In the genomic region with DNA sequence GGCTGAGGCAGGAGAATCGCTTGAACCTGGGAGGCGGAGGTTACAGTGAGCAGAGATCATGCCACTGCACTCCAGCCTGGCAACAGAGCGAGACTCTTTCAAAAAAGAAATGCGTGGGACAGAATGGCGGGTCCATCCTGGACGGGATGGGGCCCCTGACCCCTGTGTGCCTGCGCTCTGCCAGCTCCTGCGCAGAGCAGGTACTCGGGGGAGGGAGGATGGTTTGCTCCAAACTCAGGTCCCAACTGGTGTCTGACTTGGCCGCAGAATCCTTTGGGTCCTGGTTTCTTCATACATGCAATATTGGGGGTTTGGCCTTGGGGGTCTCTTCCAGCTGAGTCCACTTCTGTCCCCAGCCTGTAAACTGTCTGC, we compare ENCODE assay signal across 26 cellular contexts. TPM values are rescaled to one million over a fixed set of nuclear protein-coding genes. Genes with fewer than 3 reads are reported as not detected.
A peak's percentile ranks its signal among the peaks of the same experiment; 100 is the strongest.
DNase-seq lines count a peak whose midpoint lies in the region; ATAC-seq, FAIRE-seq and TF ChIP-seq lines count a peak whose summit lies in the region.
"Had no signal": no experiment of that assay in that cellular context is flagged by ENCODE, and none has a peak within 500 bp of the region (broad histone marks: within the 10 kb centered on the region; RNA-seq: fewer than 3 reads in every experiment).

No MANE protein-coding gene starts in this region.

- no peaks in the 10 kb centered on the region for H3F3A ChIP-seq in PC-3 (ENCODE audit: low read length, unreplicated experiment)

- DNase-seq in MCF 10A (ENCODE audit: unreplicated experiment) (no peak), mammary epithelial cell (no peak), PC-3 (no peak), kidney (peak; percentile 54), immature natural killer cell (no peak), HuH-7 (ENCODE audit: low spot score) (no peak), NCI-H526 treated with DMSO at 0.1 percent for 48 hours (lab: John Stamatoyannopoulos, UW) (no peak)
- DNase-seq: activated CD4-positive, alpha-beta memory T cell treated with anti-CD3 and anti-CD28 coated beads, Interleukin-2, amount 10 ng/mL, durations not matched to agents 7 days and 5 days; activated CD8-positive, alpha-beta memory T cell treated with anti-CD3 and anti-CD28 coated beads, Interleukin-2, amount 50 U/mL, for 48 hours; AML-193; CD4-positive, alpha-beta T cell; GOT3; KG1; NCI-H524 treated with DMSO at 0.1 percent for 48 hours; NK-92 treated with Interleukin-12 subunit alpha and Interleukin-12 subunit beta, amount 100 ng/mL, for 24 hours; stimulated activated CD4-positive, alpha-beta T cell treated with anti-CD3 and anti-CD28 coated beads, Interleukin-4, amount 100 ng/mL, for 24 hours; T-helper 17 cell had no signal

- WGBS in mammary epithelial cell (ENCODE audit: low coverage, missing lambda C conversion rate): 61% methylated on average over 6 of the region's 10 CpGs

- H3K4me1 Mint-ChIP-seq in MCF 10A (ENCODE audit: insufficient read depth, unreplicated experiment): peaks cover 11% of the 10 kb centered on the region
- H3K4me1 Mint-ChIP-seq in immature natural killer cell: peaks cover 24 to 37% of the 10 kb centered on the region in 2 donors

- peaks cover 11% of the 10 kb centered on the region for H3K27me3 ChIP-seq in mammary epithelial cell (ENCODE audit: insufficient read depth, low read length)
- H3K27me3 ChIP-seq in PC-3 (ENCODE audit: low read length): peaks cover 6% of the 10 kb centered on the region; the same call in 1 of the 2 replicates

- H3K9me2 ChIP-seq in PC-3 (replicated peaks; ENCODE audit: low read length): no peaks in the 10 kb centered on the region

- CTCF ChIA-PET in MCF 10A (lab: Yijun Ruan, JAX) (interaction anchor here (0.5 to 1.1 kb wide), 4 partner anchors 11 to 520 kb away, joined by 3 to 4 read pairs (median 3); partner anchors contain the start of gene CHMP6), mammary epithelial cell (lab: Charles Lee; ENCODE audit: low non-redundant PET) (no interaction called here), PC-3 (lab: Charles Lee) (no interaction called here)

- H3K79me2 ChIP-seq in mammary epithelial cell (ENCODE audit: insufficient read depth, low read length) (no peaks in the 10 kb centered on the region), PC-3 (ENCODE audit: low read length) (no peaks in the 10 kb centered on the region)

- TF ChIP-seq CTCF in MCF 10A (IDR thresholded peaks at IDR 0.05; ENCODE audit: unreplicated experiment): no peak
- TF ChIP-seq CTCF in mammary epithelial cell (conservative IDR thresholded peaks at IDR 0.05 in 1 of 2, IDR thresholded peaks at IDR 0.05 in 1 of 2; ENCODE audit: extremely low read depth in 1 of 2, insufficient read depth in 1 of 2, low read depth in 1 of 2, low read length in 2 of 2): no peak
- no peak for TF ChIP-seq CTCF in PC-3 (conservative IDR thresholded peaks at IDR 0.05; ENCODE audit: low read depth, low read length)
- no peak for TF ChIP-seq CTCF in kidney (IDR thresholded peaks at IDR 0.05; ENCODE audit: borderline replicate concordance, extremely low read depth, insufficient read depth)

- H4K20me1 ChIP-seq in mammary epithelial cell (ENCODE audit: insufficient read depth, low read length) (no peaks in the 10 kb centered on the region), PC-3 (ENCODE audit: low read length) (no peaks in the 10 kb centered on the region)

- peaks cover 25% of the 10 kb centered on the region for H3K27me3 Mint-ChIP-seq in MCF 10A (ENCODE audit: insufficient read depth, unreplicated experiment)
- peaks cover 9 to 15% (median 13%) of the 10 kb centered on the region in 3 donors for H3K27me3 Mint-ChIP-seq in immature natural killer cell (ENCODE audit: low read depth in 3 of 3)

- POLR2A ChIA-PET in MCF 10A (lab: Yijun Ruan, JAX): interaction anchor here (0.8 to 1.8 kb wide), 4 partner anchors 9 to 101 kb away, joined by 3 to 7 read pairs (median 4); no protein-coding TSS in a partner anchor
- POLR2A ChIA-PET in PC-3 (lab: Charles Lee; ENCODE audit: unreplicated experiment): no interaction called here

- peaks cover 14% of the 10 kb centered on the region for H3K4me1 ChIP-seq in mammary epithelial cell (ENCODE audit: insufficient read depth, low read length)
- H3K4me1 ChIP-seq in PC-3 (ENCODE audit: insufficient read depth, low read length): peaks cover 20% of the 10 kb centered on the region
- H3K4me1 ChIP-seq in kidney (ENCODE audit: control insufficient read depth in 1 of 2, insufficient read depth in 1 of 2, low read depth in 1 of 2, low read length in 2 of 2): peaks cover 4 to 10% of the 10 kb centered on the region in 2 donors

- dilution Hi-C loops in mammary epithelial cell (cut with HindIII; ENCODE audit: low sequenced_read_pairs): loop anchor here (25.0 kb wide), 1 partner anchor 510 kb away; the partner anchor contains the start of gene ACTG1

- H3K4me3 Mint-ChIP-seq in MCF 10A (ENCODE audit: unreplicated experiment): peak overlapping the region; percentile 10
- H3K4me3 Mint-ChIP-seq in immature natural killer cell: peak overlapping the region in 1 of 5 donors; percentile 6
- H3K4me3 Mint-ChIP-seq: activated CD4-positive, alpha-beta memory T cell treated with anti-CD3 and anti-CD28 coated beads, Interleukin-2, amount 10 ng/mL, durations not matched to agents 7 days and 5 days; activated T-helper 17 cell treated with anti-CD3 and anti-CD28 coated beads, Interleukin-2, amount 50 U/mL, for 72 hours; CD4-positive, alpha-beta T cell; memory B cell had no signal

- H2AFZ ChIP-seq in mammary epithelial cell (ENCODE audit: low read depth, low read length): no peak overlapping the region
- no peak overlapping the region for H2AFZ ChIP-seq in PC-3 (ENCODE audit: low read length)

- peaks cover 14% of the 10 kb centered on the region for H3K36me3 Mint-ChIP-seq in MCF 10A (ENCODE audit: insufficient read depth, unreplicated experiment)
- peaks cover 0 to 4% (median 0%) of the 10 kb centered on the region in 3 donors for H3K36me3 Mint-ChIP-seq in immature natural killer cell
- H3K36me3 Mint-ChIP-seq: activated naive CD4-positive, alpha-beta T cell treated with anti-CD3 and anti-CD28 coated beads, Interleukin-2, amount 50 U/mL, for 72 hours had no signal

- H3K9me3 ChIP-seq in mammary epithelial cell (replicated peaks; ENCODE audit: insufficient read depth, low read length): no peaks in the 10 kb centered on the region
- H3K9me3 ChIP-seq in PC-3 (ENCODE audit: low read length): no peaks in the 10 kb centered on the region
- H3K9me3 ChIP-seq in kidney (ENCODE audit: control insufficient read depth in 1 of 2, low read length in 2 of 2): no peaks in the 10 kb centered on the region
- H3K9me3 ChIP-seq: breast epithelium, upper lobe of right lung had no signal

- ATAC-seq in PC-3 (no peak), GM21447 (IDR thresholded peaks at IDR 0.05; ENCODE audit: unreplicated experiment) (no peak)
- ATAC-seq: activated naive CD4-positive, alpha-beta T cell treated with anti-CD3 and anti-CD28 coated beads, Interleukin-2, amount 50 U/mL, for 72 hours; T-helper 17 cell; upper lobe of right lung had no signal

- in situ Hi-C loops in mammary epithelial cell (cut with MboI; ENCODE audit: low sequenced_read_pairs in 2 of 2): loop anchor here in 1 of 2 donors (25.0 kb wide), 1 partner anchor 235 kb away; the partner anchor contains the start of genes NDUFAF8 and TEPSIN

- FAIRE-seq in kidney (lab: Jason Lieb, UNC): no peak
- FAIRE-seq: A204.1, GM18507 had no signal

- no TSS peak for BruUV-seq in MCF 10A (replicated peaks; lab: Mats Ljungman, UMichigan)
- BruUV-seq in mammary epithelial cell (replicated peaks; lab: Mats Ljungman, UMichigan): no TSS peak
- no TSS peak for BruUV-seq in PC-3 (replicated peaks; lab: Mats Ljungman, UMichigan)

- H3K27ac ChIP-seq in mammary epithelial cell (ENCODE audit: insufficient read depth, low read depth, low read length) (no peak overlapping the region), PC-3 (ENCODE audit: low read length) (no peak overlapping the region), kidney (ENCODE audit: low read depth in 2 of 2, low read length in 2 of 2) (no peak overlapping the region)
- H3K27ac ChIP-seq: breast epithelium, SK-N-MC, upper lobe of right lung had no signal

- intact Hi-C loops in MCF 10A (cut with micrococcal nuclease): no loop called here
- intact Hi-C loops in mammary epithelial cell (cut with micrococcal nuclease): no loop called here
- intact Hi-C loops in PC-3 (cut with micrococcal nuclease): no loop called here
- intact Hi-C loops in kidney (cut with DNase I): no loop called here

- no peaks in the 10 kb centered on the region for H3K36me3 ChIP-seq in mammary epithelial cell (ENCODE audit: insufficient read depth, low read length)
- H3K36me3 ChIP-seq in PC-3 (ENCODE audit: low read depth, low read length): peaks cover 17% of the 10 kb centered on the region
- peaks cover 0 to 15% of the 10 kb centered on the region in 2 donors for H3K36me3 ChIP-seq in kidney (ENCODE audit: control insufficient read depth in 1 of 2, insufficient read depth in 2 of 2, low read length in 2 of 2)

- H3K27ac Mint-ChIP-seq in MCF 10A (ENCODE audit: low read depth, unreplicated experiment): no peak overlapping the region
- no peak overlapping the region for H3K27ac Mint-ChIP-seq in immature natural killer cell
- H3K27ac Mint-ChIP-seq: activated CD4-positive, alpha-beta memory T cell treated with anti-CD3 and anti-CD28 coated beads, Interleukin-2, amount 10 ng/mL, durations not matched to agents 7 days and 5 days; activated T-helper 17 cell treated with anti-CD3 and anti-CD28 coated beads, Interleukin-2, amount 50 U/mL, for 72 hours; CD4-positive, alpha-beta T cell; memory B cell; T-helper 17 cell had no signal

- no peaks in the 10 kb centered on the region for H3K9me3 Mint-ChIP-seq in MCF 10A (ENCODE audit: unreplicated experiment)
- H3K9me3 Mint-ChIP-seq in immature natural killer cell: peaks cover 0 to 2% (median 0%) of the 10 kb centered on the region in 6 donors
- H3K9me3 Mint-ChIP-seq: activated CD4-positive, alpha-beta memory T cell treated with anti-CD3 and anti-CD28 coated beads, Interleukin-2, amount 10 ng/mL, durations not matched to agents 7 days and 5 days; activated naive CD4-positive, alpha-beta T cell treated with anti-CD3 and anti-CD28 coated beads, Interleukin-2, amount 50 U/mL, for 72 hours; activated T-helper 17 cell treated with anti-CD3 and anti-CD28 coated beads, Interleukin-2, amount 50 U/mL, for 72 hours; CD4-positive, alpha-beta T cell; memory B cell had no signal

- H3K4me3 ChIP-seq in mammary epithelial cell (replicated peaks in 1 of 3; ENCODE audit: insufficient read depth in 1 of 3, low read depth in 2 of 3, low read length in 3 of 3): no peak overlapping the region
- no peak overlapping the region for H3K4me3 ChIP-seq in PC-3 (ENCODE audit: low read length)
- no peak overlapping the region for H3K4me3 ChIP-seq in kidney (ENCODE audit: low read length in 2 of 2)
- H3K4me3 ChIP-seq: breast epithelium, SK-N-MC, upper lobe of right lung had no signal

- H3K4me2 ChIP-seq in mammary epithelial cell (ENCODE audit: insufficient read depth, low read depth, low read length) (no peak overlapping the region), PC-3 (ENCODE audit: low read length) (peak overlapping the region; percentile 30; the same call in 1 of the 2 replicates)

- no peak overlapping the region for H3K9ac ChIP-seq in mammary epithelial cell (ENCODE audit: insufficient read depth, low read length)
- no peak overlapping the region for H3K9ac ChIP-seq in PC-3 (ENCODE audit: low read length)
- no peak overlapping the region for H3K9ac ChIP-seq in kidney (ENCODE audit: low read length in 2 of 2)

RNA-seq across cellular contexts. Expression of gene CHMP6, which starts 10.4 kb away (rescaled TPM):
- 19.5 and 22.6 TPM in 2 replicates for total RNA-seq in MCF 10A (2022)
- total RNA-seq in mammary epithelial cell: 10 to 100 TPM; 12.0 to 28.1 TPM
- polyA plus RNA-seq in mammary epithelial cell: 22.9 TPM
- 33.4 TPM for polyA minus RNA-seq in mammary epithelial cell
- 26.1 and 33.0 TPM in 2 replicates for total RNA-seq in PC-3 (2014; rRNA removed)
- 28.0 TPM for total RNA-seq in kidney
- 34.1 TPM for polyA plus RNA-seq in kidney (ENCODE audit: insufficient read depth, low read depth, low replicate concordance)
- 10 to 100 TPM; 67.7 to 71.4 (median 70.2) TPM for polyA plus RNA-seq in immature natural killer cell

RNA-seq across cellular contexts. Expression of gene BAIAP2, which starts 33.0 kb away (rescaled TPM):
- 46.4 and 67.0 TPM in 2 replicates for total RNA-seq in MCF 10A (2022)
- total RNA-seq in mammary epithelial cell: 100 to 1,000 TPM in 1 of 2 donors, 10 to 100 TPM in 1; 30.8 to 114 TPM
- polyA plus RNA-seq in mammary epithelial cell: 40.7 TPM
- 24.5 TPM for polyA minus RNA-seq in mammary epithelial cell
- 50.9 and 56.9 TPM in 2 replicates for total RNA-seq in PC-3 (2014; rRNA removed)
- total RNA-seq in kidney: 45.8 TPM
- polyA plus RNA-seq in kidney (ENCODE audit: insufficient read depth, low read depth, low replicate concordance): 44.5 TPM
- polyA plus RNA-seq in immature natural killer cell: 1 to 10 TPM; 1.1 to 5.1 (median 4.7) TPM
